In genomic region chr7:92725161-92725925, GRCh38 we compare ENCODE assay signal across 20 cellular contexts.
DNase-seq lines count a peak whose midpoint lies in the region; ATAC-seq and TF ChIP-seq lines count a peak whose summit lies in the region.
"Had no signal": no experiment of that assay in that cellular context is flagged by ENCODE, and none has a peak within 500 bp of the region (broad histone marks: within the 10 kb centered on the region; RNA-seq: fewer than 3 reads in every experiment).

No MANE protein-coding gene starts in this region.

- 75 to 82% (median 77%) methylated on average over 14 of the region's 14 CpGs for WGBS in heart left ventricle, 4 donors
- no CpG with 5 or more reads among the region's 14 CpGs for WGBS in mesendoderm (ENCODE audit: extremely low coverage, insufficient coverage, low lambda C conversion rate)

- no peak overlapping the region for H3K23ac ChIP-seq in mesendoderm (ENCODE audit: low read length)

- H3K4me1 ChIP-seq in left ventricle myocardium inferior (peaks cover 61% of the 10 kb centered on the region), heart left ventricle (peaks cover 0 to 44% (median 22%) of the 10 kb centered on the region in 12 donors), SJSA1 (replicated peaks) (peaks cover 51% of the 10 kb centered on the region), mesendoderm (ENCODE audit: control insufficient read depth, low read depth, low read length) (peaks cover 4% of the 10 kb centered on the region)

- H3K27me3 ChIP-seq in left ventricle myocardium inferior (ENCODE audit: low read depth), result no peaks in the 10 kb centered on the region
- no peaks in the 10 kb centered on the region for H3K27me3 ChIP-seq in heart left ventricle
- H3K27me3 ChIP-seq in SJSA1 (replicated peaks), result no peaks in the 10 kb centered on the region
- H3K27me3 ChIP-seq in mesendoderm (ENCODE audit: insufficient read depth, low read length, poor library complexity), result no peaks in the 10 kb centered on the region
- H3K27me3 ChIP-seq: SJCRH30 had no signal

- no peak overlapping the region for H3K18ac ChIP-seq in mesendoderm (ENCODE audit: low read length)

- peak overlapping the region; percentile 31 for H3K4ac ChIP-seq in mesendoderm (ENCODE audit: low read depth, low read length)

- no peak overlapping the region for H2AK5ac ChIP-seq in mesendoderm (ENCODE audit: low read length)

- POLR2A ChIA-PET in HEK293T (lab: Yijun Ruan, JAX), result no interaction called here

- intact Hi-C loops in left ventricle myocardium inferior (cut with micrococcal nuclease) (no loop called here), heart left ventricle (cut with DNase I) (loop anchor here in 2 of 10 donors (5.0 to 10.0 kb wide), 2 partner anchors 57 to 59 kb away; no protein-coding TSS in a partner anchor)

- H3K36me3 ChIP-seq in left ventricle myocardium inferior (peaks cover 14% of the 10 kb centered on the region), heart left ventricle (peaks cover 0 to 12% (median 4%) of the 10 kb centered on the region in 9 donors), SJSA1 (peaks cover 39% of the 10 kb centered on the region), mesendoderm (ENCODE audit: control insufficient read depth, insufficient read depth, low read length) (no peaks in the 10 kb centered on the region)

- H4K8ac ChIP-seq in mesendoderm (ENCODE audit: low read depth, low read length), result no peak overlapping the region

- no peak for ATAC-seq in heart left ventricle
- ATAC-seq in HG02852 (IDR thresholded peaks at IDR 0.05; ENCODE audit: unreplicated experiment), result no peak

- H3K9me3 ChIP-seq in left ventricle myocardium inferior (replicated peaks) (no peaks in the 10 kb centered on the region), heart left ventricle (no peaks in the 10 kb centered on the region), SJSA1 (replicated peaks) (no peaks in the 10 kb centered on the region)
- H3K9me3 ChIP-seq: SJCRH30 had no signal

- CTCF ChIA-PET in HEK293T (lab: Yijun Ruan, JAX), result interaction anchor here (0.6 to 0.7 kb wide), 2 partner anchors 12 to 98 kb away, joined by 3 read pairs; no protein-coding TSS in a partner anchor

- TF ChIP-seq CTCF in left ventricle myocardium inferior (IDR thresholded peaks at IDR 0.05; ENCODE audit: borderline replicate concordance) (no peak), heart left ventricle (IDR thresholded peaks at IDR 0.05) (no peak)

- no peak overlapping the region for H3K56ac ChIP-seq in mesendoderm (ENCODE audit: low read length)

- no peak overlapping the region for H2BK120ac ChIP-seq in mesendoderm (ENCODE audit: low read depth, low read length)

- H3K9ac ChIP-seq in mesendoderm (ENCODE audit: low read length), result no peak overlapping the region

- H2BK5ac ChIP-seq in mesendoderm (ENCODE audit: low read length), result no peak overlapping the region

- H3K4me3 ChIP-seq in left ventricle myocardium inferior, result no peak overlapping the region
- no peak overlapping the region for H3K4me3 ChIP-seq in heart left ventricle
- no peak overlapping the region for H3K4me3 ChIP-seq in SJSA1
- H3K4me3 ChIP-seq in mesendoderm (ENCODE audit: low read length), result no peak overlapping the region
- H3K4me3 ChIP-seq: SJCRH30 had no signal

- no peak for DNase-seq in left ventricle myocardium inferior
- no peak for DNase-seq in heart left ventricle
- no peak for DNase-seq in SJSA1 (ENCODE audit: low read depth in 1 of 2, low spot score in 2 of 2)
- DNase-seq in mesendoderm, result no peak
- no peak for DNase-seq in DMS79 (lab: John Stamatoyannopoulos, UW)
- DNase-seq in stimulated activated CD4-positive, alpha-beta T cell treated with anti-CD3 and anti-CD28 coated beads, Interleukin-2, amount 100 ng/mL, for 24 hours, result no peak
- DNase-seq in HEK293T (ENCODE audit: extremely low spot score), result no peak
- DNase-seq: Calu3; GF-D8; H9; KBM-7; NCI-H1048; NCI-H146; NCI-H2081 treated with DMSO at 0.1 percent for 48 hours; NCI-H226; NCI-H69; NK-92 treated with Interleukin-12 subunit alpha and Interleukin-12 subunit beta, amount 100 ng/mL, for 24 hours; SJCRH30 had no signal

- H4K5ac ChIP-seq in mesendoderm (ENCODE audit: low read length), result no peak overlapping the region

- H2BK15ac ChIP-seq in mesendoderm (replicated peaks; ENCODE audit: low read depth), result no peak overlapping the region

- peak overlapping the region; percentile 79 for H3K27ac ChIP-seq in left ventricle myocardium inferior (replicated peaks)
- H3K27ac ChIP-seq in heart left ventricle, result peak overlapping the region in 6 of 12 donors; percentile 21 to 75 (median 45)
- 0 out of 2 replicates have a peak overlapping the region, but pooled peaks have one; percentile 5 for H3K27ac ChIP-seq in SJSA1
- H3K27ac ChIP-seq in mesendoderm (ENCODE audit: low read depth, low read length), result no peak overlapping the region
- H3K27ac ChIP-seq: RWPE1 had no signal

- TF ChIP-seq POLR2A in heart left ventricle (IDR thresholded peaks at IDR 0.05), result no peak

- no peaks in the 10 kb centered on the region for H3K79me2 ChIP-seq in mesendoderm (ENCODE audit: control insufficient read depth, insufficient read depth, low read length)

- H3K4me2 ChIP-seq in mesendoderm (ENCODE audit: low read length), result no peak overlapping the region

- no peaks in the 10 kb centered on the region for H3K79me1 ChIP-seq in mesendoderm (ENCODE audit: low read length)

TF ChIP-seq in HEK293T, 16 proteins besides CTCF, POLR2A, EP300 and RAD21:
- TF ChIP-seq CTBP1 (IDR thresholded peaks at IDR 0.05; ENCODE audit: borderline replicate concordance) (no peak), HDGF (IDR thresholded peaks at IDR 0.05; ENCODE audit: borderline replicate concordance) (no peak), LEF1 (IDR thresholded peaks at IDR 0.05; ENCODE audit: borderline replicate concordance) (no peak), ARNT (IDR thresholded peaks at IDR 0.05) (no peak), SUZ12 (IDR thresholded peaks at IDR 0.05) (no peak), L3MBTL2 (conservative IDR thresholded peaks at IDR 0.05) (no peak), FOXK2 (IDR thresholded peaks at IDR 0.05) (no peak), NFRKB (IDR thresholded peaks at IDR 0.05) (no peak)
TF ChIP-seq in HEK293T: peak in this region for 0.
